Comparison of ENCODE assay signal across 25 cellular contexts in the genomic region with DNA sequence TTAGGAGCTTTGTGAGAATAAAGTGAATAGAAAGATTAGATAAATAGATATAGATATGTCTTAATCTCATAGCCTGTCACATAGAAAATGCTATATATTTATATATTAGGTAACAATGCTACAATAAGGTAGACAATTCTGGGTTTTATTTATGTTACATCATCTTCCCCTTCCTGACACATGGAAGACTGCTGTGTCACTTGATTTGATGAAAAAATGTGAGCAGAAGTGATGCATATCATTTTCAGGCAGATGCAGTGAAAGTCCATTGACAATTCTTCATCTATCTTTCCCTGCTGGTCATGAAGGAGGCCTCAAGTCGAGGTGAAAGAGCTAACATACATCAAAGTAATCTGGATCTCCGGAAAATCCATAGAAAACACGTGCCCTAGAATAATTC.
"Had no signal": no experiment of that assay in that cellular context is flagged by ENCODE, and none has a peak within 500 bp of the region (broad histone marks: within the 10 kb centered on the region; RNA-seq: fewer than 3 reads in every experiment).

No MANE protein-coding gene starts in this region.

- H3K27ac Mint-ChIP-seq: dendritic cell treated with granulocyte-macrophage colony-stimulating factor and Interleukin-4, amounts not matched to agents 40 ng/mL and 50 ng/mL, for 4 days; effector memory CD8-positive, alpha-beta T cell; endodermal cell; mesothelial cell of epicardium had no signal

- FAIRE-seq: colon, endometrium, frontal cortex, islet of Langerhans, keratinocyte had no signal

- H3K36me3 Mint-ChIP-seq: mesothelial cell of epicardium, naive B cell had no signal

- H3K79me2 ChIP-seq: hepatocyte had no signal

- H3K4me3 ChIP-seq: coronary artery, esophagus muscularis mucosa, gastroesophageal sphincter, heart left ventricle, hepatocyte, left lung, lower lobe of right lung, mucosa of descending colon had no signal

- H3K27me3 Mint-ChIP-seq: dendritic cell treated with granulocyte-macrophage colony-stimulating factor and Interleukin-4, amounts not matched to agents 40 ng/mL and 50 ng/mL, for 4 days; naive B cell had no signal

- H3K4me2 ChIP-seq: hepatocyte had no signal

- H3K27me3 ChIP-seq: esophagus muscularis mucosa, foreskin keratinocyte, gastroesophageal sphincter, heart left ventricle, hepatocyte, left lung had no signal

- DNase-seq: effector CD8-positive, alpha-beta T cell; effector memory CD8-positive, alpha-beta T cell; endodermal cell; foreskin keratinocyte; heart left ventricle; hypothalamus; left cardiac atrium; left lung; left ventricle myocardium superior; lower lobe of right lung; mesenchymal stem cell; mucosa of descending colon; naive B cell had no signal

- H3K4me1 ChIP-seq: esophagus muscularis mucosa, gastroesophageal sphincter, heart left ventricle, lower lobe of right lung had no signal

- H3K9me3 Mint-ChIP-seq: dendritic cell treated with granulocyte-macrophage colony-stimulating factor and Interleukin-4, amounts not matched to agents 40 ng/mL and 50 ng/mL, for 4 days; effector memory CD8-positive, alpha-beta T cell; endodermal cell; mesothelial cell of epicardium had no signal

- H3K27ac ChIP-seq: coronary artery, epithelial cell of prostate, esophagus muscularis mucosa, foreskin keratinocyte, gastroesophageal sphincter, heart left ventricle, hepatocyte, left lung, lower lobe of right lung had no signal

- H2AFZ ChIP-seq: hepatocyte had no signal

- H3K36me3 ChIP-seq: esophagus muscularis mucosa, gastroesophageal sphincter, heart left ventricle, left lung, lower lobe of right lung had no signal

- H3K4me3 Mint-ChIP-seq: dendritic cell treated with granulocyte-macrophage colony-stimulating factor and Interleukin-4, amounts not matched to agents 40 ng/mL and 50 ng/mL, for 4 days; effector memory CD8-positive, alpha-beta T cell; endodermal cell; mesothelial cell of epicardium; naive B cell had no signal

- ATAC-seq: effector memory CD8-positive, alpha-beta T cell; foreskin keratinocyte; gastroesophageal sphincter; heart left ventricle; left cardiac atrium; left ventricle myocardium superior; lower lobe of right lung; mucosa of descending colon had no signal

- H3K4me1 Mint-ChIP-seq: mesothelial cell of epicardium had no signal

- H3K9me3 ChIP-seq: esophagus muscularis mucosa, gastroesophageal sphincter, heart left ventricle, left lung, lower lobe of right lung, mucosa of descending colon had no signal
